Comparison of ENCODE assay signal across 9 cellular contexts in genomic region chr1:7334475-7335035, GRCh38.
A peak's percentile ranks its signal among the peaks of the same experiment; 100 is the strongest.
DNase-seq lines count a peak whose midpoint lies in the region; ATAC-seq and TF ChIP-seq lines count a peak whose summit lies in the region.
"Had no signal": no experiment of that assay in that cellular context is flagged by ENCODE, and none has a peak within 500 bp of the region (broad histone marks: within the 10 kb centered on the region; RNA-seq: fewer than 3 reads in every experiment).

No MANE protein-coding gene starts in this region.

- no peak for TF ChIP-seq CTCF in epithelial cell of esophagus (IDR thresholded peaks at IDR 0.05; ENCODE audit: insufficient read depth, low read depth, low read length, missing control alignments)
- no peak for TF ChIP-seq CTCF in prostate gland (IDR thresholded peaks at IDR 0.05)

- H3K27ac ChIP-seq in prostate gland = no peak overlapping the region
- H3K27ac ChIP-seq: WERI-Rb-1 had no signal

- H3K4me3 ChIP-seq in epithelial cell of esophagus (ENCODE audit: low read length) (no peak overlapping the region), prostate gland (no peak overlapping the region)

- H3K4me1 Mint-ChIP-seq in activated CD4-positive, alpha-beta T cell treated with anti-CD3 and anti-CD28 coated beads, Interleukin-2, amount 10 ng/mL, durations not matched to agents 24 days and 14 days = no peaks in the 10 kb centered on the region

- no peaks in the 10 kb centered on the region for H3K36me3 Mint-ChIP-seq in activated CD4-positive, alpha-beta T cell treated with anti-CD3 and anti-CD28 coated beads, Interleukin-2, amount 10 ng/mL, durations not matched to agents 24 days and 14 days (ENCODE audit: low read depth)

- DNase-seq in ELR (ENCODE audit: low read depth) (peak; percentile 13), NCI-H2171 treated with DMSO at 0.1 percent for 48 hours (lab: John Stamatoyannopoulos, UW) (peak; percentile 98), epithelial cell of esophagus (ENCODE audit: low read depth) (peak; percentile 92), prostate gland (ENCODE audit: low spot score) (peak; percentile 39)
- no peak for DNase-seq in activated CD4-positive, alpha-beta T cell treated with anti-CD3 and anti-CD28 coated beads, Interleukin-2, amount 10 ng/mL, durations not matched to agents 24 days and 14 days
- no peak for DNase-seq in stimulated activated CD8-positive, alpha-beta memory T cell treated with anti-CD3 and anti-CD28 coated beads, Interleukin-4, amount 100 ng/mL, for 48 hours
- DNase-seq in stimulated activated CD4-positive, alpha-beta T cell treated with anti-CD3 and anti-CD28 coated beads, Interleukin-2, amount 100 ng/mL, for 48 hours = no peak
- DNase-seq: WERI-Rb-1 had no signal

- no peak for TF ChIP-seq POLR2A in prostate gland (IDR thresholded peaks at IDR 0.05)

- no peaks in the 10 kb centered on the region for H3K27me3 ChIP-seq in prostate gland (replicated peaks; ENCODE audit: insufficient read depth)

- no peaks in the 10 kb centered on the region for H3K9me3 Mint-ChIP-seq in activated CD4-positive, alpha-beta T cell treated with anti-CD3 and anti-CD28 coated beads, Interleukin-2, amount 10 ng/mL, durations not matched to agents 24 days and 14 days

- H3K4me3 Mint-ChIP-seq in activated CD4-positive, alpha-beta T cell treated with anti-CD3 and anti-CD28 coated beads, Interleukin-2, amount 10 ng/mL, durations not matched to agents 24 days and 14 days = no peak overlapping the region

- no peaks in the 10 kb centered on the region for H3K9me3 ChIP-seq in prostate gland

- no peak overlapping the region for H3K27ac Mint-ChIP-seq in activated CD4-positive, alpha-beta T cell treated with anti-CD3 and anti-CD28 coated beads, Interleukin-2, amount 10 ng/mL, durations not matched to agents 24 days and 14 days

- no peak for ATAC-seq in GM18867 (IDR thresholded peaks at IDR 0.05; ENCODE audit: unreplicated experiment)

- intact Hi-C loops in prostate gland (cut with DNase I) = no loop called here
- intact Hi-C loops in activated CD4-positive, alpha-beta T cell treated with anti-CD3 and anti-CD28 coated beads, Interleukin-2, amount 10 ng/mL, durations not matched to agents 24 days and 14 days (cut with micrococcal nuclease) = no loop called here

- no peaks in the 10 kb centered on the region for H3K27me3 Mint-ChIP-seq in activated CD4-positive, alpha-beta T cell treated with anti-CD3 and anti-CD28 coated beads, Interleukin-2, amount 10 ng/mL, durations not matched to agents 24 days and 14 days

- no peaks in the 10 kb centered on the region for H3K4me1 ChIP-seq in prostate gland (replicated peaks)

- H3K36me3 ChIP-seq in prostate gland = no peaks in the 10 kb centered on the region
- H3K36me3 ChIP-seq: WERI-Rb-1 had no signal

- WGBS in prostate gland = 11% methylated on average over 10 of the region's 10 CpGs

Comparison
In these comparisons a context has a peak if more than half of its experiments do, and no peak if none do; other contexts are left out.
1. DNase-seq: peak in ELR (single experiment), NCI-H2171 treated with DMSO at 0.1 percent for 48 hours (single experiment), epithelial cell of esophagus (single experiment) and prostate gland (single experiment); none in activated CD4-positive, alpha-beta T cell treated with anti-CD3 and anti-CD28 coated beads, Interleukin-2, amount 10 ng/mL, durations not matched to agents 24 days and 14 days (single experiment), stimulated activated CD8-positive, alpha-beta memory T cell treated with anti-CD3 and anti-CD28 coated beads, Interleukin-4, amount 100 ng/mL, for 48 hours (single experiment) and stimulated activated CD4-positive, alpha-beta T cell treated with anti-CD3 and anti-CD28 coated beads, Interleukin-2, amount 100 ng/mL, for 48 hours (0 of 2).